ENCODE assay signal across 1 cellular context in genomic region chr14:31420013-31420318, GRCh38.
TF ChIP-seq lines count a peak whose summit lies in the region.

No MANE protein-coding gene starts in this region.

TF ChIP-seq in HepG2, 621 proteins besides CTCF, POLR2A, EP300 and RAD21 (continued from another document and continues in another):
- TF ChIP-seq AKNA (CRISPR knock-in tag; IDR thresholded peaks at IDR 0.05; ENCODE audit: borderline replicate concordance), result peak; percentile 19; the same call in 1 of the 2 replicates
- peak; percentile 50 for TF ChIP-seq PRDM15 (CRISPR knock-in tag; IDR thresholded peaks at IDR 0.05)
- peak; percentile 64; the same call in 1 of the 2 replicates for TF ChIP-seq TFDP1 (CRISPR knock-in tag; IDR thresholded peaks at IDR 0.05; ENCODE audit: borderline replicate concordance)
- TF ChIP-seq SP5 (CRISPR knock-in tag; IDR thresholded peaks at IDR 0.05; ENCODE audit: borderline replicate concordance, low read depth), result peak; percentile 54
- TF ChIP-seq ZSCAN20 (CRISPR knock-in tag; IDR thresholded peaks at IDR 0.05; ENCODE audit: borderline replicate concordance), result peak; percentile 85
- TF ChIP-seq RARA (CRISPR knock-in tag; IDR thresholded peaks at IDR 0.05), result peak; percentile 64; the same call in 1 of the 2 replicates
- TF ChIP-seq ZNF331 (CRISPR knock-in tag; IDR thresholded peaks at IDR 0.05), result peak; percentile 17; the same call in 1 of the 2 replicates
- TF ChIP-seq FOXA1 (IDR thresholded peaks at IDR 0.05), result no peak
- TF ChIP-seq FOXA1 (CRISPR knock-in tag; IDR thresholded peaks at IDR 0.05), result peak; percentile 23; the same call in 1 of the 2 replicates
- TF ChIP-seq TAF15 (IDR thresholded peaks at IDR 0.05; ENCODE audit: low read depth, low read length, poor library complexity, severe bottlenecking), result peak; percentile 14
- peak; percentile 79; the same call in 1 of the 2 replicates for TF ChIP-seq ZNF317 (CRISPR knock-in tag; IDR thresholded peaks at IDR 0.05)
- TF ChIP-seq PITX1 (CRISPR knock-in tag; IDR thresholded peaks at IDR 0.05), result peak; percentile 43; the same call in 1 of the 2 replicates
- 0 out of 2 replicates have a peak, but pooled peaks have one; percentile 7 for TF ChIP-seq ZNF513 (CRISPR knock-in tag; conservative IDR thresholded peaks at IDR 0.05)
- TF ChIP-seq HNF4G (IDR thresholded peaks at IDR 0.05; ENCODE audit: borderline replicate concordance, low read depth, low read length), result peak; percentile 87
- TF ChIP-seq HNF4G (CRISPR knock-in tag; IDR thresholded peaks at IDR 0.05; ENCODE audit: borderline replicate concordance, low read depth), result no peak; the same call in 1 of the 2 replicates
- no peak; the same call in 1 of the 2 replicates for TF ChIP-seq ZFP82 (CRISPR knock-in tag; IDR thresholded peaks at IDR 0.05; ENCODE audit: borderline replicate concordance)
- TF ChIP-seq ZBTB37 (CRISPR knock-in tag; IDR thresholded peaks at IDR 0.05), result peak; percentile 83
- peak; percentile 95; the same call in 1 of the 2 replicates for TF ChIP-seq LBX2 (CRISPR knock-in tag; IDR thresholded peaks at IDR 0.05; ENCODE audit: borderline replicate concordance)
- TF ChIP-seq YY1 (IDR thresholded peaks at IDR 0.05; ENCODE audit: insufficient read depth, insufficient replicate concordance, low read depth, low read length), result peak; percentile 68
- no peak for TF ChIP-seq ZNF343 (CRISPR knock-in tag; IDR thresholded peaks at IDR 0.05)
- TF ChIP-seq TBX3 (IDR thresholded peaks at IDR 0.05; ENCODE audit: borderline replicate concordance), result peak; percentile 46; the same call in 1 of the 2 replicates
- TF ChIP-seq NFE2L1 (CRISPR knock-in tag; IDR thresholded peaks at IDR 0.05; ENCODE audit: borderline replicate concordance), result peak; percentile 94; the same call in 1 of the 2 replicates
- no peak for TF ChIP-seq THAP11 (CRISPR knock-in tag; IDR thresholded peaks at IDR 0.05)
- peak; percentile 56 for TF ChIP-seq MED8 (CRISPR knock-in tag; IDR thresholded peaks at IDR 0.05; ENCODE audit: insufficient replicate concordance)
- peak; percentile 32 for TF ChIP-seq ZNF781 (CRISPR knock-in tag; IDR thresholded peaks at IDR 0.05; ENCODE audit: borderline replicate concordance, not compliant biosample characterization)
- TF ChIP-seq TRAFD1 (CRISPR knock-in tag; IDR thresholded peaks at IDR 0.05; ENCODE audit: borderline replicate concordance), result peak; percentile 98
- TF ChIP-seq NAIF1 (CRISPR knock-in tag; IDR thresholded peaks at IDR 0.05; ENCODE audit: borderline replicate concordance), result peak; percentile 94
- TF ChIP-seq RBM22 (optimal IDR thresholded peaks at IDR 0.05; ENCODE audit: low read length), result peak; percentile 70
- TF ChIP-seq MBD4 (IDR thresholded peaks at IDR 0.05; ENCODE audit: borderline replicate concordance, low read length), result no peak
- TF ChIP-seq ZNF451 (CRISPR knock-in tag; IDR thresholded peaks at IDR 0.05), result no peak
- TF ChIP-seq REST (IDR thresholded peaks at IDR 0.05; ENCODE audit: borderline replicate concordance in 1 of 2, low read depth in 1 of 2, low read length in 2 of 2), result peak in 1 of 2 experiments; percentile 81; a peak in 2 of 4 replicates
- TF ChIP-seq KMT2A (CRISPR knock-in tag; IDR thresholded peaks at IDR 0.05), result peak; percentile 85; the same call in 1 of the 2 replicates
- peak; percentile 71; the same call in 1 of the 2 replicates for TF ChIP-seq NR0B2 (CRISPR knock-in tag; IDR thresholded peaks at IDR 0.05)
- no peak for TF ChIP-seq CERS6 (CRISPR knock-in tag; IDR thresholded peaks at IDR 0.05)
- TF ChIP-seq SOX6 (IDR thresholded peaks at IDR 0.05), result no peak
- TF ChIP-seq SOX6 (CRISPR knock-in tag; IDR thresholded peaks at IDR 0.05), result 0 out of 2 replicates have a peak, but pooled peaks have one; percentile 74
